8 cellular contexts compared by ENCODE assay signal in the genomic region with DNA sequence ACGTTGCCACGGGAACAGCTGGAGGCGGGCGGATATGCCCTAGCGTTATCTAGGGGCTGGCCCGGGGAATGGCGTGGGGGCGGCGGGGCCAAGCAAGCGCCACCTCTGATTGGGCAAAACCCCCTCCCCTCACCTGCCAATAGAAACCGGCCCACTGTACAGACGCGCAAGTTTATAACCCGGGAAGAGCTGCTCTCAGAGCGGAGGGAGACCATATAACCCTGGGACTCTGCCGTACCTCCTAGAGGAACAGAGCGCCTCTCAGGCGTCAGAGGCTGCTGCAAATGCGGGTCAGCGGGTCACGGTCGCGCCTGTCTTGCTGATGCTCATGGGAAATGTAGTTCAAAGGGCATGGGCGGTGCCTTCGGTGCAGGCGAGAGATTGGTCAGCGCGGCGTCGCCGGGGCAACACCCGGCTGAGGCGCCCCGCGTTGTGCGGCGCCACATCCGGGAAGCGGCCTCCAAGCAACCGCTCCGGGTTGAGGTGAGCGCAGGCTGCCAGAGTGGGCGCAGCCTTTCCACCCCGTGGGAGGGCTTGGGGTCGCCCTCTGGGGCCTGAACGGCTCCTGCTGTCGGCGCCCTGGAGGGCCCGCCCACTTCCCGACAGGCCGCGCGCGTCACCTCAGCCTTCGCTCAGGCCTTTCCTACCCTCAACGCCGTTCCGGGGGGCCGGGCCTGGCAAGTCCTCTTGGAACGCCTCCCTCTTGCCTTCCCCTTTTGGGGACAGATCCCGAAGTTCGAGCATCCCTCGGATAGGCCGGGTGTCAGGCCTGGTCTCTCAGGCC. TPM values are rescaled to one million over a fixed set of nuclear protein-coding genes. Genes with fewer than 3 reads are reported as not detected.
DNase-seq lines count a peak whose midpoint lies in the region; ATAC-seq and TF ChIP-seq lines count a peak whose summit lies in the region.

ZNF446 (plus strand) TSS at position 639 of the 784 bp plus-strand sequence. CDS start 867 bp downstream, outside the sequence.

- H3K27ac Mint-ChIP-seq in activated B cell treated with CpG ODN at 0.5 μM for 24 hours (peak within 1 kb of the TSS; percentile 95), immature natural killer cell (peak within 1 kb of the TSS; percentile 95 to 100 (median 98))

- H3K4me1 Mint-ChIP-seq in activated B cell treated with CpG ODN at 0.5 μM for 24 hours (peaks cover 20% of the 10 kb centered on the region), immature natural killer cell (peaks cover 22 to 33% of the 10 kb centered on the region in 2 donors)

- peak; percentile 84 for DNase-seq in AG09309 (ENCODE audit: low read depth)
- DNase-seq in NCI-H226: peak; percentile 100
- DNase-seq in activated B cell treated with CpG ODN at 0.5 μM for 24 hours: peak; percentile 91
- peak; percentile 74 to 99 (median 96) for DNase-seq in caudate nucleus (lab: John Stamatoyannopoulos, UW)
- DNase-seq in immature natural killer cell: peak; percentile 96 to 97 (median 96)
- DNase-seq in smooth muscle cell (lab: John Stamatoyannopoulos, UW; ENCODE audit: unreplicated experiment): peak; percentile 93

- peak within 1 kb of the TSS; percentile 85 for H3K9ac ChIP-seq in smooth muscle cell (ENCODE audit: low read depth)

- H3K4me3 Mint-ChIP-seq in activated B cell treated with CpG ODN at 0.5 μM for 24 hours (peak within 1 kb of the TSS; percentile 94), immature natural killer cell (peak within 1 kb of the TSS; percentile 89 to 97 (median 94))

- intact Hi-C loops in activated B cell treated with CpG ODN at 0.5 μM for 24 hours (cut with micrococcal nuclease): loop anchor here (1.0 to 5.0 kb wide), 12 partner anchors 10 to 149 kb away; partner anchors contain the start of genes MZF1, TRIM28, ZBTB45 and ZNF132

- CTCF ChIA-PET in activated B cell treated with CpG ODN at 0.5 μM for 24 hours (lab: Charles Lee): interaction anchor here (0.8 kb wide), 1 partner anchor 44 kb away, joined by 3 read pairs; the partner anchor contains the start of gene ZBTB45

- peaks cover 7% of the 10 kb centered on the region for H4K20me1 ChIP-seq in smooth muscle cell (ENCODE audit: low read depth)

- peaks cover 24% of the 10 kb centered on the region for H3K36me3 Mint-ChIP-seq in activated B cell treated with CpG ODN at 0.5 μM for 24 hours (ENCODE audit: low read depth)
- H3K36me3 Mint-ChIP-seq in immature natural killer cell: peaks cover 0 to 3% (median 0%) of the 10 kb centered on the region in 3 donors

- H3K4me3 ChIP-seq in AG09309 (ENCODE audit: control insufficient read depth, low read depth, low read length) (peak within 1 kb of the TSS; percentile 71), smooth muscle cell (peak within 1 kb of the TSS; percentile 54)

- peaks cover 16% of the 10 kb centered on the region for H3K4me1 ChIP-seq in smooth muscle cell (ENCODE audit: low read depth)

- no peaks in the 10 kb centered on the region for H3K27me3 Mint-ChIP-seq in activated B cell treated with CpG ODN at 0.5 μM for 24 hours
- peaks cover 2 to 11% (median 9%) of the 10 kb centered on the region in 3 donors for H3K27me3 Mint-ChIP-seq in immature natural killer cell (ENCODE audit: low read depth in 3 of 3)

- no peaks in the 10 kb centered on the region for H3K9me3 ChIP-seq in smooth muscle cell (replicated peaks; ENCODE audit: low read depth)

- WGBS in smooth muscle cell (ENCODE audit: low lambda C conversion rate): 1% methylated on average over 59 of the region's 64 CpGs

- H3K27ac ChIP-seq in caudate nucleus (ENCODE audit: low read depth, low read length) (peak within 1 kb of the TSS; percentile 95), smooth muscle cell (ENCODE audit: low read depth) (peak within 1 kb of the TSS; percentile 96)

- POLR2A ChIA-PET in activated B cell treated with CpG ODN at 0.5 μM for 24 hours (lab: Charles Lee): interaction anchor here (0.5 to 2.6 kb wide), 13 partner anchors 11 to 1371 kb away, joined by 3 to 17 read pairs (median 4); partner anchors contain the start of genes CHMP2A, ZBTB45, ZNF132 and ZNF497

- no peaks in the 10 kb centered on the region for H3K9me3 Mint-ChIP-seq in activated B cell treated with CpG ODN at 0.5 μM for 24 hours
- no peaks in the 10 kb centered on the region for H3K9me3 Mint-ChIP-seq in immature natural killer cell

- TF ChIP-seq CTCF in AG09309 (IDR thresholded peaks at IDR 0.05; ENCODE audit: control insufficient read depth, insufficient read depth, low read depth, low read length, missing control alignments) (no peak), activated B cell treated with CpG ODN at 0.5 μM for 24 hours (IDR thresholded peaks at IDR 0.05) (no peak), smooth muscle cell (IDR thresholded peaks at IDR 0.05; ENCODE audit: borderline replicate concordance, insufficient read depth, poor library complexity, severe bottlenecking) (no peak)

- no peaks in the 10 kb centered on the region for H3K79me2 ChIP-seq in smooth muscle cell (ENCODE audit: low read depth)

- H3K27me3 ChIP-seq in smooth muscle cell (ENCODE audit: low read depth): no peaks in the 10 kb centered on the region

- H3K36me3 ChIP-seq in smooth muscle cell (ENCODE audit: low read depth): no peaks in the 10 kb centered on the region

- H3K4me2 ChIP-seq in smooth muscle cell: peak within 1 kb of the TSS; percentile 89

- H3F3A ChIP-seq in smooth muscle cell (ENCODE audit: low read depth): peaks cover 6% of the 10 kb centered on the region

- no peak within 1 kb of the TSS for H2AFZ ChIP-seq in smooth muscle cell (ENCODE audit: low read depth)

- ATAC-seq in GM19023 (IDR thresholded peaks at IDR 0.05; ENCODE audit: unreplicated experiment) (peak; percentile 84), HG03196 (IDR thresholded peaks at IDR 0.05; ENCODE audit: unreplicated experiment) (peak; percentile 77), activated B cell treated with CpG ODN at 0.5 μM for 24 hours (ENCODE audit: low read depth) (peak; percentile 88)

RNA-seq across cellular contexts. Expression of gene ZNF446, which starts in this region (rescaled TPM):
- total RNA-seq in activated B cell treated with CpG ODN at 0.5 μM for 24 hours: 9.6 and 10.4 TPM in 2 replicates
- 1 to 10 TPM; 2.3 to 3.6 (median 2.5) TPM for polyA plus RNA-seq in immature natural killer cell
- 6.6 and 9.5 TPM in 2 replicates for total RNA-seq in smooth muscle cell
- polyA plus RNA-seq in smooth muscle cell: 9.0 and 10.5 TPM in 2 replicates

Comparison
In these comparisons a context has a peak if more than half of its experiments do, and no peak if none do; other contexts are left out.
1. Peak in every context shown above with its lines: DNase-seq, ATAC-seq, H3K4me3 ChIP-seq and H3K27ac ChIP-seq.